Comparison of ENCODE assay signal across 17 cellular contexts in the genomic region with DNA sequence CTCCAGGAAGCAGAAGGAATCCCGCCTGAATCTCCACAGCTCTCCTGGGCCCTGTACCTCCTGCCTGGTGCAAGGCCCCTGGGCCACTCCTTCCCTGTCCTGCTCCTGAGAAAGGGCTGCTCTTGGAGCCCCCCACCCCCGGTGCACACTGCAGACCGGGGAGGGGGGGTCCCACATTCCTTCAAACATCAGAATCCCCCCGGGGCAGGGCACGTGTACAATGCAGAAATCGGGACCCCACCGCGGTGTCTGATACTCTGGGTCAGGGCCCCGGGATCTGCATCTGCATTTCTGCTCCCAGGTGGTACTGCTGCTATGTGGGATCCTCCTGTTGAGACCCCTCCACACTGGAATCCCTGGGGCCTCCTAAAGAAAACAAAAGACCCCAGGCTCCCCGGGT.
DNase-seq lines count a peak whose midpoint lies in the region; ATAC-seq and TF ChIP-seq lines count a peak whose summit lies in the region.
"Had no signal": no experiment of that assay in that cellular context is flagged by ENCODE, and none has a peak within 500 bp of the region (broad histone marks: within the 10 kb centered on the region; RNA-seq: fewer than 3 reads in every experiment).

No MANE protein-coding gene starts in this region.

- H3K9me3 ChIP-seq in HCT116 (ENCODE audit: control insufficient read depth in 1 of 2, insufficient read depth in 1 of 2, low read depth in 1 of 2, low read length in 2 of 2) (no peaks in the 10 kb centered on the region), T-helper 17 cell (ENCODE audit: control insufficient read depth, low read length, poor library complexity, severe bottlenecking) (no peaks in the 10 kb centered on the region), neural progenitor cell (ENCODE audit: low read depth) (no peaks in the 10 kb centered on the region), tibial nerve (no peaks in the 10 kb centered on the region)
- H3K9me3 ChIP-seq: testis had no signal

- DNase-seq in HCT116 (ENCODE audit: low read depth, low spot score) (no peak), T-helper 17 cell (no peak), neural progenitor cell (ENCODE audit: low spot score) (peak; percentile 7), tibial nerve (ENCODE audit: low spot score in 2 of 2) (no peak), midbrain (lab: John Stamatoyannopoulos, UW) (no peak), KBM-7 (no peak), superior temporal gyrus (ENCODE audit: extremely low spot score) (no peak)
- DNase-seq: activated CD8-positive, alpha-beta memory T cell treated with anti-CD3 and anti-CD28 coated beads, Interleukin-2, amount 10 ng/mL, durations not matched to agents 7 days and 5 days; activated naive CD8-positive, alpha-beta T cell treated with anti-CD3 and anti-CD28 coated beads for 36 hours; dermis blood vessel endothelial cell; GOT3; NCI-H1436 treated with DMSO at 0.1 percent for 48 hours; NCI-H2171 treated with DMSO at 0.1 percent for 48 hours; NCI-H82; testis had no signal

- H3K9me2 ChIP-seq in HCT116 (ENCODE audit: insufficient read depth): no peaks in the 10 kb centered on the region

- no peak overlapping the region for H2AFZ ChIP-seq in HCT116 (ENCODE audit: low read depth, low read length, poor library complexity, severe bottlenecking)
- no peak overlapping the region for H2AFZ ChIP-seq in neural progenitor cell (replicated peaks)

- H3K36me3 ChIP-seq in HCT116 (ENCODE audit: control insufficient read depth in 1 of 2, insufficient read depth in 2 of 2, low read length in 2 of 2) (no peaks in the 10 kb centered on the region), neural progenitor cell (no peaks in the 10 kb centered on the region), tibial nerve (no peaks in the 10 kb centered on the region)

- H3K36me3 Mint-ChIP-seq in T-helper 17 cell (ENCODE audit: low read depth): no peaks in the 10 kb centered on the region
- no peaks in the 10 kb centered on the region for H3K36me3 Mint-ChIP-seq in neural progenitor cell
- H3K36me3 Mint-ChIP-seq: activated CD8-positive, alpha-beta memory T cell treated with anti-CD3 and anti-CD28 coated beads, Interleukin-2, amount 10 ng/mL, durations not matched to agents 7 days and 5 days; activated naive CD8-positive, alpha-beta T cell treated with anti-CD3 and anti-CD28 coated beads for 36 hours had no signal

- peaks cover 2% of the 10 kb centered on the region for H3K4me1 Mint-ChIP-seq in T-helper 17 cell
- H3K4me1 Mint-ChIP-seq in neural progenitor cell: peaks cover 66% of the 10 kb centered on the region
- H3K4me1 Mint-ChIP-seq: activated CD8-positive, alpha-beta memory T cell treated with anti-CD3 and anti-CD28 coated beads, Interleukin-2, amount 10 ng/mL, durations not matched to agents 7 days and 5 days; activated naive CD8-positive, alpha-beta T cell treated with anti-CD3 and anti-CD28 coated beads for 36 hours; activated T-helper 17 cell treated with anti-CD3 and anti-CD28 coated beads, Interleukin-2, amount 50 U/mL, for 72 hours had no signal

- TF ChIP-seq POLR2A in HCT116 (IDR thresholded peaks at IDR 0.05; ENCODE audit: borderline replicate concordance, extremely low read depth, insufficient read depth, insufficient read length) (no peak), tibial nerve (IDR thresholded peaks at IDR 0.05) (no peak)

- POLR2A ChIA-PET in HCT116 (lab: Charles Lee): no interaction called here

- H3K4me3 Mint-ChIP-seq in T-helper 17 cell (no peak overlapping the region), neural progenitor cell (no peak overlapping the region)
- H3K4me3 Mint-ChIP-seq: activated CD8-positive, alpha-beta memory T cell treated with anti-CD3 and anti-CD28 coated beads, Interleukin-2, amount 10 ng/mL, durations not matched to agents 7 days and 5 days; activated naive CD8-positive, alpha-beta T cell treated with anti-CD3 and anti-CD28 coated beads for 36 hours; activated T-helper 17 cell treated with anti-CD3 and anti-CD28 coated beads, Interleukin-2, amount 50 U/mL, for 72 hours; nephron had no signal

- H3F3A ChIP-seq in neural progenitor cell (ENCODE audit: low read depth): peaks cover 3% of the 10 kb centered on the region

- H3K79me2 ChIP-seq in HCT116 (ENCODE audit: insufficient read depth, low read length) (no peaks in the 10 kb centered on the region), neural progenitor cell (ENCODE audit: low read depth) (no peaks in the 10 kb centered on the region)

- RAD21 ChIA-PET in HCT116 (lab: Charles Lee; ENCODE audit: low non-redundant PET in 1 of 2, low total read pairs in 2 of 2, uncharacterized antibody in 2 of 2, unreplicated experiment in 2 of 2): no interaction called here

- H3K9ac ChIP-seq in HCT116 (ENCODE audit: low read length) (peak overlapping the region; percentile 60), neural progenitor cell (no peak overlapping the region)

- TF ChIP-seq CTCF in HCT116 (IDR thresholded peaks at IDR 0.05 in 2 of 3, conservative IDR thresholded peaks at IDR 0.05 in 1 of 3; ENCODE audit: borderline replicate concordance in 1 of 3, insufficient read depth in 1 of 3, low read depth in 2 of 3, low read length in 2 of 3): no peak
- TF ChIP-seq CTCF in neural progenitor cell (IDR thresholded peaks at IDR 0.05): no peak
- no peak for TF ChIP-seq CTCF in tibial nerve (IDR thresholded peaks at IDR 0.05)

- H4K20me1 ChIP-seq in HCT116 (ENCODE audit: insufficient read depth) (no peaks in the 10 kb centered on the region), neural progenitor cell (ENCODE audit: low read depth) (no peaks in the 10 kb centered on the region)

- H3K27me3 Mint-ChIP-seq in T-helper 17 cell (peaks cover 8% of the 10 kb centered on the region), neural progenitor cell (ENCODE audit: insufficient read depth, low read depth) (peaks cover 15% of the 10 kb centered on the region)
- H3K27me3 Mint-ChIP-seq: activated CD8-positive, alpha-beta memory T cell treated with anti-CD3 and anti-CD28 coated beads, Interleukin-2, amount 10 ng/mL, durations not matched to agents 7 days and 5 days; activated naive CD8-positive, alpha-beta T cell treated with anti-CD3 and anti-CD28 coated beads for 36 hours; activated T-helper 17 cell treated with anti-CD3 and anti-CD28 coated beads, Interleukin-2, amount 50 U/mL, for 72 hours had no signal

- H3K27me3 ChIP-seq in HCT116 (ENCODE audit: insufficient read depth, low read length) (no peaks in the 10 kb centered on the region), neural progenitor cell (no peaks in the 10 kb centered on the region), tibial nerve (no peaks in the 10 kb centered on the region)
- H3K27me3 ChIP-seq: testis had no signal

- H3K4me1 ChIP-seq in HCT116 (ENCODE audit: control insufficient read depth in 1 of 2, insufficient read depth in 2 of 2, low read length in 2 of 2) (peaks cover 34 to 39% of the 10 kb centered on the region in 2 experiments), neural progenitor cell (peaks cover 51% of the 10 kb centered on the region), tibial nerve (peaks cover 0 to 31% (median 22%) of the 10 kb centered on the region in 4 donors)

- TF ChIP-seq RAD21 in HCT116 (IDR thresholded peaks at IDR 0.05; ENCODE audit: low read depth): no peak

- H3K9me3 Mint-ChIP-seq in neural progenitor cell: no peaks in the 10 kb centered on the region
- H3K9me3 Mint-ChIP-seq: activated naive CD8-positive, alpha-beta T cell treated with anti-CD3 and anti-CD28 coated beads for 36 hours; activated T-helper 17 cell treated with anti-CD3 and anti-CD28 coated beads, Interleukin-2, amount 50 U/mL, for 72 hours; nephron had no signal

- WGBS in tibial nerve, 2 donors: 77 to 78% methylated on average over 10 of the region's 10 CpGs

- ATAC-seq in HCT116: no peak
- no peak for ATAC-seq in T-helper 17 cell
- ATAC-seq: activated CD8-positive, alpha-beta memory T cell treated with anti-CD3 and anti-CD28 coated beads, Interleukin-2, amount 10 ng/mL, durations not matched to agents 7 days and 5 days; activated T-helper 17 cell treated with anti-CD3 and anti-CD28 coated beads, Interleukin-2, amount 50 U/mL, for 72 hours had no signal

- intact Hi-C loops in HCT116 (cut with micrococcal nuclease): no loop called here

- CTCF ChIA-PET in HCT116 (lab: Charles Lee): interaction anchor here (1.2 to 1.5 kb wide), 3 partner anchors 23 to 96 kb away, joined by 6 to 10 read pairs (median 7); no protein-coding TSS in a partner anchor

- no peak for TF ChIP-seq EP300 in tibial nerve (IDR thresholded peaks at IDR 0.05)

- BruUV-seq in HCT116 (replicated peaks; lab: Mats Ljungman, UMichigan): no TSS peak

- peak overlapping the region; percentile 87; the same call in 1 of the 2 replicates for H3K4me2 ChIP-seq in HCT116 (ENCODE audit: low read length)
- peak overlapping the region; percentile 22 for H3K4me2 ChIP-seq in neural progenitor cell

- H3K4me3 ChIP-seq in HCT116 (replicated peaks in 1 of 2; ENCODE audit: low read depth in 1 of 2, low read length in 2 of 2) (no peak overlapping the region), neural progenitor cell (no peak overlapping the region), tibial nerve (no peak overlapping the region)
- H3K4me3 ChIP-seq: testis had no signal

- H3K27ac ChIP-seq in HCT116 (ENCODE audit: low read depth, low read length) (peak overlapping the region; percentile 81), neural progenitor cell (no peak overlapping the region), tibial nerve (peak overlapping the region in 3 of 4 donors; percentile 45 to 81 (median 67))
- H3K27ac ChIP-seq: testis had no signal

- H3K27ac Mint-ChIP-seq in T-helper 17 cell (peak overlapping the region; percentile 79), neural progenitor cell (peak overlapping the region; percentile 60)
- H3K27ac Mint-ChIP-seq: activated CD8-positive, alpha-beta memory T cell treated with anti-CD3 and anti-CD28 coated beads, Interleukin-2, amount 10 ng/mL, durations not matched to agents 7 days and 5 days; activated naive CD8-positive, alpha-beta T cell treated with anti-CD3 and anti-CD28 coated beads for 36 hours; activated T-helper 17 cell treated with anti-CD3 and anti-CD28 coated beads, Interleukin-2, amount 50 U/mL, for 72 hours had no signal

- in situ Hi-C loops in KBM-7 (cut with MboI; ENCODE audit: low pct_unique_long_range_greater_than_20kb, low sequenced_read_pairs): no loop called here

TF ChIP-seq in HCT116, 20 proteins besides CTCF, POLR2A, EP300 and RAD21 (continues in another document):
- TF ChIP-seq, protein P1, sequence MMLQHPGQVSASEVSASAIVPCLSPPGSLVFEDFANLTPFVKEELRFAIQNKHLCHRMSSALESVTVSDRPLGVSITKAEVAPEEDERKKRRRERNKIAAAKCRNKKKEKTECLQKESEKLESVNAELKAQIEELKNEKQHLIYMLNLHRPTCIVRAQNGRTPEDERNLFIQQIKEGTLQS (IDR thresholded peaks at IDR 0.05): no peak
- no peak for TF ChIP-seq POLR2AphosphoS5 (IDR thresholded peaks at IDR 0.05; ENCODE audit: low read depth, low read length)
